In genomic region chr1:191695865-191696264, GRCh38 we compare ENCODE assay signal across 13 cellular contexts.
DNase-seq lines count a peak whose midpoint lies in the region; ATAC-seq, FAIRE-seq and TF ChIP-seq lines count a peak whose summit lies in the region.
"Had no signal": no experiment of that assay in that cellular context is flagged by ENCODE, and none has a peak within 500 bp of the region (broad histone marks: within the 10 kb centered on the region; RNA-seq: fewer than 3 reads in every experiment).

No MANE protein-coding gene starts in this region.

- H3K4me3 ChIP-seq in fibroblast of the aortic adventitia (ENCODE audit: low read depth, low read length) (no peak overlapping the region), WERI-Rb-1 (ENCODE audit: low read depth, low read length) (no peak overlapping the region)

- H3K4me3 Mint-ChIP-seq in stimulated activated effector memory CD8-positive, alpha-beta T cell treated with anti-CD3 and anti-CD28 coated beads, Interleukin-12 subunit alpha, Interleukin-12 subunit beta, amount 100 ng/mL, for 72 hours: no peak overlapping the region
- H3K4me3 Mint-ChIP-seq: activated CD4-positive, alpha-beta T cell treated with anti-CD3 and anti-CD28 coated beads, Interleukin-2, amount 10 ng/mL, durations not matched to agents 24 days and 14 days; activated naive CD8-positive, alpha-beta T cell treated with anti-CD3 and anti-CD28 coated beads, Interleukin-2, amount 10 ng/mL, durations not matched to agents 7 days and 5 days had no signal

- no peak for FAIRE-seq in GM12892 (lab: Jason Lieb, UNC)
- FAIRE-seq: keratinocyte had no signal

- H3K27ac ChIP-seq in WERI-Rb-1: no peak overlapping the region
- H3K27ac ChIP-seq: parathyroid adenoma had no signal

- H3K9me3 ChIP-seq in WERI-Rb-1 (ENCODE audit: severe bottlenecking): no peaks in the 10 kb centered on the region

- H3K27me3 ChIP-seq in WERI-Rb-1 (ENCODE audit: insufficient read depth, low read depth, severe bottlenecking): no peaks in the 10 kb centered on the region

- no peaks in the 10 kb centered on the region for H3K36me3 Mint-ChIP-seq in stimulated activated effector memory CD8-positive, alpha-beta T cell treated with anti-CD3 and anti-CD28 coated beads, Interleukin-12 subunit alpha, Interleukin-12 subunit beta, amount 100 ng/mL, for 72 hours
- H3K36me3 Mint-ChIP-seq: activated naive CD8-positive, alpha-beta T cell treated with anti-CD3 and anti-CD28 coated beads, Interleukin-2, amount 10 ng/mL, durations not matched to agents 7 days and 5 days had no signal

- H3K4me1 Mint-ChIP-seq in stimulated activated effector memory CD8-positive, alpha-beta T cell treated with anti-CD3 and anti-CD28 coated beads, Interleukin-12 subunit alpha, Interleukin-12 subunit beta, amount 100 ng/mL, for 72 hours: no peaks in the 10 kb centered on the region
- H3K4me1 Mint-ChIP-seq: activated CD4-positive, alpha-beta T cell treated with anti-CD3 and anti-CD28 coated beads, Interleukin-2, amount 10 ng/mL, durations not matched to agents 24 days and 14 days; activated naive CD8-positive, alpha-beta T cell treated with anti-CD3 and anti-CD28 coated beads, Interleukin-2, amount 10 ng/mL, durations not matched to agents 7 days and 5 days had no signal

- TF ChIP-seq CTCF in fibroblast of the aortic adventitia (IDR thresholded peaks at IDR 0.05; ENCODE audit: insufficient read depth, low read length) (no peak), WERI-Rb-1 (IDR thresholded peaks at IDR 0.05; ENCODE audit: low read depth, low read length) (no peak)

- ATAC-seq in GM18870 (IDR thresholded peaks at IDR 0.05; ENCODE audit: unreplicated experiment) (peak; percentile 92), HG03432 (IDR thresholded peaks at IDR 0.05; ENCODE audit: unreplicated experiment) (peak; percentile 93)
- ATAC-seq in stimulated activated effector memory CD8-positive, alpha-beta T cell treated with anti-CD3 and anti-CD28 coated beads, Interleukin-12 subunit alpha, Interleukin-12 subunit beta, amount 100 ng/mL, for 72 hours: no peak

- no peak overlapping the region for H3K27ac Mint-ChIP-seq in stimulated activated effector memory CD8-positive, alpha-beta T cell treated with anti-CD3 and anti-CD28 coated beads, Interleukin-12 subunit alpha, Interleukin-12 subunit beta, amount 100 ng/mL, for 72 hours
- H3K27ac Mint-ChIP-seq: activated CD4-positive, alpha-beta T cell treated with anti-CD3 and anti-CD28 coated beads, Interleukin-2, amount 10 ng/mL, durations not matched to agents 24 days and 14 days; activated naive CD8-positive, alpha-beta T cell treated with anti-CD3 and anti-CD28 coated beads, Interleukin-2, amount 10 ng/mL, durations not matched to agents 7 days and 5 days had no signal

- DNase-seq in HCEC 1CT (peak; percentile 3), fibroblast of the aortic adventitia (ENCODE audit: low read depth) (peak; percentile 7), WERI-Rb-1 (no peak), GM12892 (ENCODE audit: insufficient read length) (no peak)
- DNase-seq in stimulated activated effector memory CD8-positive, alpha-beta T cell treated with anti-CD3 and anti-CD28 coated beads, Interleukin-12 subunit alpha, Interleukin-12 subunit beta, amount 100 ng/mL, for 72 hours (ENCODE audit: low spot score in 2 of 2): no peak
- DNase-seq in activated CD4-positive, alpha-beta T cell treated with anti-CD3 and anti-CD28 coated beads, Interleukin-2, amount 50 U/mL, for 48 hours: no peak
- DNase-seq: activated CD4-positive, alpha-beta T cell treated with anti-CD3 and anti-CD28 coated beads, Interleukin-2, amount 10 ng/mL, durations not matched to agents 24 days and 14 days; activated naive CD8-positive, alpha-beta T cell treated with anti-CD3 and anti-CD28 coated beads, Interleukin-2, amount 10 ng/mL, durations not matched to agents 7 days and 5 days; GOT3 had no signal

- no peak for TF ChIP-seq POLR2A in GM12892 (IDR thresholded peaks at IDR 0.05; ENCODE audit: low read depth, low read length)

- H3K9me3 Mint-ChIP-seq in stimulated activated effector memory CD8-positive, alpha-beta T cell treated with anti-CD3 and anti-CD28 coated beads, Interleukin-12 subunit alpha, Interleukin-12 subunit beta, amount 100 ng/mL, for 72 hours: peaks cover 6% of the 10 kb centered on the region
- H3K9me3 Mint-ChIP-seq: activated CD4-positive, alpha-beta T cell treated with anti-CD3 and anti-CD28 coated beads, Interleukin-2, amount 10 ng/mL, durations not matched to agents 24 days and 14 days had no signal

- no peaks in the 10 kb centered on the region for H3K36me3 ChIP-seq in WERI-Rb-1

Comparison
In these comparisons a context has a peak if more than half of its experiments do, and no peak if none do; other contexts are left out.
1. DNase-seq: peak in HCEC 1CT (single experiment) and fibroblast of the aortic adventitia (single experiment); none in stimulated activated effector memory CD8-positive, alpha-beta T cell treated with anti-CD3 and anti-CD28 coated beads, Interleukin-12 subunit alpha, Interleukin-12 subunit beta, amount 100 ng/mL, for 72 hours (0 of 2), WERI-Rb-1 (single experiment), activated CD4-positive, alpha-beta T cell treated with anti-CD3 and anti-CD28 coated beads, Interleukin-2, amount 50 U/mL, for 48 hours (0 of 2) and GM12892 (single experiment).